1 cellular context compared by ENCODE assay signal in the genomic region with DNA sequence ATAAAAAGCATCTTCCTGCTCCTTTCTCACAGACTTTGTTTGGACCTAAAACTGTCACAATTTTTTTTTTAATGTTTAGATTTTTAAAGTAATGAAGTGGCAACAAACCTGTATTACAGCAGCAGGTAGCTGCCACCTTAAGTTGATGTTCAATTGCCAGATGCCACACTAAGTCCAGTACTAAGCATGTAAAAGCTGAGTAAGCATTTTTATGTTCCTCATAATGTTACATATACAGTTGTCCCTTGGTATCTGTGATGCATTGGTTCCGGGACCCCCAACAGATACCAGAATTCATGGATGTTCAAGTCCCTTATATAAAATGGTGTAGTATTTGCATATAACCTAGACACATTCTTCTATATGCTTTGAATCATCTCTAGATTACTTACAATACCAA.
TF ChIP-seq lines count a peak whose summit lies in the region.

No MANE protein-coding gene starts in this region.

TF ChIP-seq in K562, 482 proteins besides CTCF, POLR2A, EP300 and RAD21:
- TF ChIP-seq JUN (IDR thresholded peaks at IDR 0.05; ENCODE audit: borderline replicate concordance, low read depth, low read length) (no peak), JUN (CRISPR knock-in tag; IDR thresholded peaks at IDR 0.05; ENCODE audit: borderline replicate concordance) (no peak), ZNF3 (CRISPR knock-in tag; IDR thresholded peaks at IDR 0.05) (no peak), KDM2B (CRISPR knock-in tag; IDR thresholded peaks at IDR 0.05) (no peak), MAFG (tag; conservative IDR thresholded peaks at IDR 0.05) (peak; percentile 85), GABPB2 (CRISPR knock-in tag; conservative IDR thresholded peaks at IDR 0.05) (no peak), HMG20A (CRISPR knock-in tag; conservative IDR thresholded peaks at IDR 0.05) (no peak), MAFK (IDR thresholded peaks at IDR 0.05; ENCODE audit: low read length) (peak; percentile 97), SIX5 (IDR thresholded peaks at IDR 0.05; ENCODE audit: borderline replicate concordance in 1 of 2, insufficient read depth in 1 of 2, low read depth in 1 of 2, low read length in 2 of 2) (no peak), RFX7 (CRISPR knock-in tag; IDR thresholded peaks at IDR 0.05) (no peak), C11orf30 (IDR thresholded peaks at IDR 0.05; ENCODE audit: low read depth) (peak; percentile 88), MAFF (IDR thresholded peaks at IDR 0.05; ENCODE audit: low read length) (peak; percentile 96), ZNF316 (IDR thresholded peaks at IDR 0.05) (peak; percentile 93)
